ENCODE assay signal across 26 cellular contexts in genomic region chr14:52304248-52304904, GRCh38. TPM values are rescaled to one million over a fixed set of nuclear protein-coding genes. Genes with fewer than 3 reads are reported as not detected.
"Had no signal": no experiment of that assay in that cellular context is flagged by ENCODE, and none has a peak within 500 bp of the region (broad histone marks: within the 10 kb centered on the region; RNA-seq: fewer than 3 reads in every experiment).

No MANE protein-coding gene starts in this region.

- H3K4me1 ChIP-seq: esophagus muscularis mucosa, prostate gland had no signal

- H3K4me3 Mint-ChIP-seq: activated CD4-positive, alpha-beta T cell treated with anti-CD3 and anti-CD28 coated beads, Interleukin-2, amount 10 ng/mL, durations not matched to agents 24 days and 14 days; activated CD8-positive, alpha-beta T cell treated with anti-CD3 and anti-CD28 coated beads for 36 hours; activated naive CD8-positive, alpha-beta T cell treated with anti-CD3 and anti-CD28 coated beads, Interleukin-2, amount 50 U/mL, for 24 hours; dendritic cell treated with granulocyte-macrophage colony-stimulating factor and Interleukin-4, amounts not matched to agents 40 ng/mL and 50 ng/mL, for 4 days; nephron progenitor cell had no signal

- H3K4me3 ChIP-seq: esophagus muscularis mucosa, lung, prostate gland, stomach had no signal

- H3K27me3 ChIP-seq: esophagus muscularis mucosa, stomach had no signal

- H3K9me3 Mint-ChIP-seq: activated CD8-positive, alpha-beta T cell treated with anti-CD3 and anti-CD28 coated beads for 36 hours; activated naive CD8-positive, alpha-beta T cell treated with anti-CD3 and anti-CD28 coated beads, Interleukin-2, amount 50 U/mL, for 24 hours; activated T-helper 2 cell treated with anti-CD3 and anti-CD28 coated beads, Interferon-gamma antibody, Interleukin-2, Interleukin-4, amounts not matched to agents 10 μg/mL and 5 μg/mL and 100 μg/mL, durations not matched to agents 14 hours and 24 hours and 36 hours; dendritic cell treated with granulocyte-macrophage colony-stimulating factor and Interleukin-4, amounts not matched to agents 40 ng/mL and 50 ng/mL, for 4 days; nephron progenitor cell had no signal

- H3K36me3 ChIP-seq: esophagus muscularis mucosa, prostate gland, stomach had no signal

- H3K27ac Mint-ChIP-seq: activated CD4-positive, alpha-beta T cell treated with anti-CD3 and anti-CD28 coated beads, Interleukin-2, amount 10 ng/mL, durations not matched to agents 24 days and 14 days; activated CD8-positive, alpha-beta T cell treated with anti-CD3 and anti-CD28 coated beads for 36 hours; activated naive CD8-positive, alpha-beta T cell treated with anti-CD3 and anti-CD28 coated beads, Interleukin-2, amount 50 U/mL, for 24 hours; activated T-helper 2 cell treated with anti-CD3 and anti-CD28 coated beads, Interferon-gamma antibody, Interleukin-2, Interleukin-4, amounts not matched to agents 10 μg/mL and 5 μg/mL and 100 μg/mL, durations not matched to agents 14 hours and 24 hours and 36 hours; nephron progenitor cell had no signal

- DNase-seq: activated CD4-positive, alpha-beta T cell treated with anti-CD3 and anti-CD28 coated beads, Interleukin-2, amount 10 ng/mL, durations not matched to agents 24 days and 14 days; activated CD8-positive, alpha-beta T cell treated with anti-CD3 and anti-CD28 coated beads for 36 hours; activated naive CD4-positive, alpha-beta T cell treated with Interleukin-2 at 50 U/mL for 16 hours; activated naive CD8-positive, alpha-beta T cell treated with anti-CD3 and anti-CD28 coated beads, Interleukin-2, amount 50 U/mL, for 24 hours; activated T-cell treated with anti-CD3 and anti-CD28 coated beads, Interleukin-2, amount 50 U/mL, for 1 hour; effector CD8-positive, alpha-beta T cell; foreskin fibroblast; hippocampal formation; islet precursor cell; nephron progenitor cell; right cardiac atrium; SK-N-SH; small intestine; stimulated activated CD4-positive, alpha-beta T cell treated with anti-CD3 and anti-CD28 coated beads, Interleukin-15, amount 100 ng/mL, for 24 hours; stimulated activated CD4-positive, alpha-beta T cell treated with anti-CD3 and anti-CD28 coated beads, Interleukin-2, amount 100 ng/mL, for 48 hours; stomach; T1000; trophoblast cell had no signal

- H3K27me3 Mint-ChIP-seq: activated CD4-positive, alpha-beta T cell treated with anti-CD3 and anti-CD28 coated beads, Interleukin-2, amount 10 ng/mL, durations not matched to agents 24 days and 14 days; activated CD8-positive, alpha-beta T cell treated with anti-CD3 and anti-CD28 coated beads for 36 hours had no signal

- ATAC-seq: activated CD8-positive, alpha-beta T cell treated with anti-CD3 and anti-CD28 coated beads for 36 hours; activated naive CD8-positive, alpha-beta T cell treated with anti-CD3 and anti-CD28 coated beads, Interleukin-2, amount 50 U/mL, for 24 hours; right cardiac atrium had no signal

- H3K27ac ChIP-seq: esophagus muscularis mucosa, prostate gland, stomach had no signal

RNA-seq across cellular contexts. Expression of gene PTGER2, which starts 9.7 kb away (rescaled TPM):
- total RNA-seq: endothelial cell of umbilical vein, temporal lobe had no signal

RNA-seq across cellular contexts. Expression of gene PTGDR, which starts 36.9 kb away (rescaled TPM):
- total RNA-seq: bronchial epithelial cell, endothelial cell of umbilical vein had no signal
